In the genomic region with DNA sequence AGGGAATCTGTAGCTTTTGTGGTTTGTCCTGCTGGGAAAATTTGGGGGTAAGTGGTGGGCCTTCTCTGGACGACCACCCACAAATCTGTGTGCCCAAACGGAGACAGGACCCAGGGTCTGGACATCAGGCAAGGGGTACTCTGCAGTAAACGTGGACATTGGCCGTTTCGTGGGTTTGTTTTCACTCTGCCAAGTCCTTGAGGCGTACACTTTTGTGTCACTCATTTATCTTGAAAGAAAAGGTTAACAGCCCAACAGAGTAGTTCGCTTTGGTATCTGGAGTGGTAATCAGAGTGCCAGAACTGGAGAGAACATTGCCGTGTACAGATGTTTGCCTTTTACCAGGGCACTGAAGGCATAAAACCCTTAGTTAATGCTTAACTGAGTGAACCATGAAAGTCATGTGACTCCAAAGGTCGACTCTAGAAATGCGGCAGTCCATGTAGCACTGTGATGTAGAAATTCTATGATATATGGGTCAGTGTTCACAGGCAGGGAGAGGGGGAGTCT, we compare ENCODE assay signal across 6 cellular contexts. TPM values are rescaled to one million over a fixed set of nuclear protein-coding genes. Genes with fewer than 3 reads are reported as not detected.
DNase-seq lines count a peak whose midpoint lies in the region; ATAC-seq, FAIRE-seq and TF ChIP-seq lines count a peak whose summit lies in the region.

No MANE protein-coding gene starts in this region.

- peak overlapping the region; percentile 65 to 95 (median 83) for H3K4me3 ChIP-seq in heart right ventricle
- peak overlapping the region; percentile 81 for H3K4me3 ChIP-seq in K562

- no peak for TF ChIP-seq POLR2A in K562 (conservative IDR thresholded peaks at IDR 0.05)

- no peaks in the 10 kb centered on the region for H3K36me3 ChIP-seq in heart right ventricle
- peaks cover 3% of the 10 kb centered on the region; the same call in 2 of the 3 replicates for H3K36me3 ChIP-seq in K562 (ENCODE audit: control insufficient read depth, insufficient read depth, low read length)

- intact Hi-C loops in heart right ventricle (cut with DNase I) = loop anchor here in 5 of 10 donors (1.0 to 10.0 kb wide), 8 partner anchors 43 to 304 kb away; a partner anchor contains a TSS
- intact Hi-C loops in cardiac septum (cut with DNase I) = loop anchor here (5.0 kb wide), 2 partner anchors 43 to 177 kb away; a partner anchor contains a TSS
- intact Hi-C loops in K562 (cut with micrococcal nuclease) = loop anchor here (2.0 to 5.0 kb wide), 2 partner anchors 58 to 272 kb away; a partner anchor contains a TSS

- no peaks in the 10 kb centered on the region for H3K27me3 Mint-ChIP-seq in naive B cell

- WGBS in heart right ventricle, 2 donors = 5% methylated on average over 10 of the region's 10 CpGs
- WGBS in K562 (ENCODE audit: insufficient coverage, low coverage, missing lambda C conversion rate) = under 1% methylated on average over 10 of the region's 10 CpGs

- peak overlapping the region; percentile 88 for H2AFZ ChIP-seq in K562 (ENCODE audit: low read depth, low read length)

- peak overlapping the region; percentile 98 for H3K4me2 ChIP-seq in K562 (ENCODE audit: insufficient read depth, low read length)

- H3K27ac ChIP-seq in heart right ventricle (peak overlapping the region; percentile 92 to 99 (median 98)), K562 (ENCODE audit: extremely low read depth, low read depth, low read length) (peak overlapping the region; percentile 99)

- no peak for TF ChIP-seq EP300 in K562 (IDR thresholded peaks at IDR 0.05; ENCODE audit: low read length)

- no peak for FAIRE-seq in K562 (lab: Jason Lieb, UNC)

- in situ Hi-C loops in K562 (cut with MboI) = no loop called here

- TSS peak; percentile 60 for BruUV-seq in K562 (replicated peaks; lab: Mats Ljungman, UMichigan)

- H3K36me3 Mint-ChIP-seq in naive B cell = no peaks in the 10 kb centered on the region

- H3K27ac Mint-ChIP-seq in naive B cell = peak overlapping the region; percentile 85 to 94 (median 89)

- no peak for TF ChIP-seq CTCF in heart right ventricle (IDR thresholded peaks at IDR 0.05)
- TF ChIP-seq CTCF in K562 (IDR thresholded peaks at IDR 0.05 in 2 of 3, conservative IDR thresholded peaks at IDR 0.05 in 1 of 3; ENCODE audit: insufficient read depth in 2 of 3, low read depth in 1 of 3, low read length in 3 of 3) = no peak

- H3K9me1 ChIP-seq in K562 (ENCODE audit: control insufficient read depth, insufficient read depth, low read length) = no peaks in the 10 kb centered on the region

- H4K20me1 ChIP-seq in K562 (replicated peaks; ENCODE audit: control insufficient read depth, insufficient read depth, low read length) = peaks cover 12% of the 10 kb centered on the region

- DNase-seq in heart right ventricle (no peak), cardiac septum (ENCODE audit: low spot score) (no peak), K562 (ENCODE audit: extremely low read depth in 1 of 4, low spot score in 3 of 4) (peak in 1 of 4 experiments; percentile 31), naive B cell (no peak), NCI-H1092 (lab: John Stamatoyannopoulos, UW) (no peak), cerebellum (ENCODE audit: low spot score) (no peak)

- POLR2A ChIA-PET in K562 (lab: Yijun Ruan, JAX) = no interaction called here

- H3K4me1 ChIP-seq in heart right ventricle = peaks cover 41 to 83% (median 68%) of the 10 kb centered on the region in 9 donors
- H3K4me1 ChIP-seq in K562 (replicated peaks in 1 of 2; ENCODE audit: control insufficient read depth in 2 of 2, insufficient read depth in 2 of 2, low read length in 2 of 2) = peaks cover 23 to 28% of the 10 kb centered on the region in 2 experiments; a peak in 4 of 5 replicates

- H3K4me3 Mint-ChIP-seq in naive B cell = peak overlapping the region; percentile 82 to 96 (median 90)

- peak overlapping the region; percentile 94 to 98; a peak in 3 of 4 replicates for H3K9ac ChIP-seq in K562 (ENCODE audit: insufficient read depth in 1 of 2, low read depth in 2 of 2, low read length in 2 of 2)

- no peaks in the 10 kb centered on the region for H3K9me3 ChIP-seq in heart right ventricle
- no peaks in the 10 kb centered on the region for H3K9me3 ChIP-seq in K562 (replicated peaks; ENCODE audit: control insufficient read depth, insufficient read depth, low read depth, low read length)

- H3K27me3 ChIP-seq in heart right ventricle (no peaks in the 10 kb centered on the region), K562 (ENCODE audit: control insufficient read depth in 2 of 2, insufficient read depth in 2 of 2, low read length in 2 of 2) (no peaks in the 10 kb centered on the region)

- H3K79me2 ChIP-seq in K562 (ENCODE audit: control insufficient read depth, insufficient read depth, low read length) = peaks cover 58% of the 10 kb centered on the region

- H3K9me3 Mint-ChIP-seq in naive B cell = no peaks in the 10 kb centered on the region

- CTCF ChIA-PET in K562 (lab: Yijun Ruan, JAX; ENCODE audit: low intra/inter-chr PET ratio) = no interaction called here

- peaks cover 37 to 63% (median 44%) of the 10 kb centered on the region in 3 donors for H3K4me1 Mint-ChIP-seq in naive B cell

- TF ChIP-seq RAD21 in K562 (CRISPR knock-in tag; conservative IDR thresholded peaks at IDR 0.05 in 1 of 2, IDR thresholded peaks at IDR 0.05 in 1 of 2) = no peak

- ATAC-seq in heart right ventricle (no peak), K562 (peak; percentile 4; the same call in 2 of the 3 replicates), naive B cell (ENCODE audit: low read depth in 2 of 2) (no peak)

RNA-seq across cellular contexts. Expression of a gene that starts 15.4 kb away (rescaled TPM):
- total RNA-seq in heart right ventricle (10 to 100 TPM; 32.1 to 57.5 (median 37.7) TPM), cardiac septum (25.5 TPM), K562 (2014; rRNA removed) (9.5 and 13.7 TPM in 2 replicates), K562 (2014; rRNA removed; fragmentation: Illumina TruSeq; extraction: Trizol) (9.7 and 13.8 TPM in 2 replicates), K562 (2015; rRNA removed; fragmentation: Illumina TruSeq; extraction: Trizol) (10.3 and 11.9 TPM in 2 replicates), K562 (2021) (34.4 and 35.4 TPM in 2 replicates), cerebellum (12.5 TPM)
- polyA plus RNA-seq in heart right ventricle (10 to 100 TPM; 33.5 to 41.6 TPM), K562 (2011; rRNA removed) (16.0 and 17.2 TPM in 2 replicates), K562 (2014; fragmentation: Illumina TruSeq; extraction: Trizol) (41.8 and 49.4 TPM in 2 replicates), K562 (2014; fragmentation: Nextera tagmentation; extraction: Ambion mirVana) (1 to 10 TPM; 2.1 to 2.3 TPM), K562 (2014; rRNA removed) (21.6 and 25.1 TPM in 2 replicates), naive B cell (ENCODE audit: low read depth in 6 of 6) (10 to 100 TPM; 17.0 to 48.8 (median 31.5) TPM)
- total RNA-seq in K562 (2011; cell fraction: chromatin; rRNA removed; ENCODE audit: low replicate concordance) = 23.6 and 31.0 TPM in 2 replicates
- 14.6 and 17.7 TPM in 2 replicates for total RNA-seq in K562 (2011; cell fraction: nucleolus; rRNA removed)
- total RNA-seq in K562 (2011; cell fraction: nucleoplasm; rRNA removed) = 16.4 and 21.2 TPM in 2 replicates
- 13.5 and 27.6 TPM in 2 replicates for polyA plus RNA-seq in K562 (2011; cell fraction: cytosol; rRNA removed)
- polyA plus RNA-seq in K562 (2011; cell fraction: nucleus; rRNA removed) = 13.9 and 22.0 TPM in 2 replicates
- polyA plus RNA-seq in K562 (2012) = 28.6 and 41.3 TPM in 2 replicates
- polyA minus RNA-seq in K562 (2011; rRNA and poly(A)+ RNA removed) = 13.7 and 14.0 TPM in 2 replicates
- 15.2 and 15.6 TPM in 2 replicates for polyA minus RNA-seq in K562 (2011; cell fraction: cytosol; rRNA and poly(A)+ RNA removed)
- 5.9 and 8.3 TPM in 2 replicates for polyA minus RNA-seq in K562 (2011; cell fraction: nucleus; rRNA and poly(A)+ RNA removed)

RNA-seq across cellular contexts. Expression of a gene that starts 15.6 kb away (rescaled TPM):
- 1 to 10 TPM; 1.1 to 2.4 (median 1.8) TPM for total RNA-seq in heart right ventricle
- under 1 TPM; 0.73 to 0.86 TPM for polyA plus RNA-seq in heart right ventricle
- total RNA-seq in cardiac septum = 1.8 TPM
- total RNA-seq in K562 (2011; cell fraction: chromatin; rRNA removed; ENCODE audit: low replicate concordance) = 0.67 and 1.7 TPM in 2 replicates
- total RNA-seq in K562 (2011; cell fraction: nucleolus; rRNA removed) = 0.53 and 0.67 TPM in 2 replicates
- total RNA-seq in K562 (2011; cell fraction: nucleoplasm; rRNA removed) = 0.95 and 1.5 TPM in 2 replicates
- 0.20 and 0.68 TPM in 2 replicates for total RNA-seq in K562 (2014; rRNA removed)
- total RNA-seq in K562 (2014; rRNA removed; fragmentation: Illumina TruSeq; extraction: Trizol) = 0.58 and 0.70 TPM in 2 replicates
- 0.57 and 0.62 TPM in 2 replicates for total RNA-seq in K562 (2015; rRNA removed; fragmentation: Illumina TruSeq; extraction: Trizol)
- 0.36 and 0.42 TPM in 2 replicates for total RNA-seq in K562 (2021)
- polyA plus RNA-seq in K562 (2011; rRNA removed) = 0.17 and 0.57 TPM in 2 replicates
- polyA plus RNA-seq in K562 (2011; cell fraction: cytosol; rRNA removed) = 0.03 and 0.22 TPM in 2 replicates
- polyA plus RNA-seq in K562 (2011; cell fraction: nucleus; rRNA removed) = 0.27 and 0.73 TPM in 2 replicates
- 0.29 and 0.30 TPM in 2 replicates for polyA plus RNA-seq in K562 (2012)
- 0.29 and 0.43 TPM in 2 replicates for polyA plus RNA-seq in K562 (2014; fragmentation: Illumina TruSeq; extraction: Trizol)
- polyA plus RNA-seq in K562 (2014; fragmentation: Nextera tagmentation; extraction: Ambion mirVana) = under 1 TPM; 0.14 to 0.31 TPM
- polyA plus RNA-seq in K562 (2014; rRNA removed) = 0.32 and 0.34 TPM in 2 replicates
- polyA minus RNA-seq in K562 (2011; rRNA and poly(A)+ RNA removed) = 0.32 and 1.0 TPM in 2 replicates
- polyA minus RNA-seq in K562 (2011; cell fraction: cytosol; rRNA and poly(A)+ RNA removed) = 0.18 and 0.19 TPM in 2 replicates
- 0.13 and 0.89 TPM in 2 replicates for polyA minus RNA-seq in K562 (2011; cell fraction: nucleus; rRNA and poly(A)+ RNA removed)
- 1 to 10 TPM in 5 of 6 donors, under 1 TPM in 1; 0.78 to 3.2 (median 2.3) TPM for polyA plus RNA-seq in naive B cell (ENCODE audit: low read depth in 6 of 6)
- 3.6 TPM for total RNA-seq in cerebellum

RNA-seq across cellular contexts. Expression of a gene that starts 36.4 kb away (rescaled TPM):
- total RNA-seq in heart right ventricle (not detected), cardiac septum (not detected), K562 (2014; rRNA removed) (not detected in 2 replicates), K562 (2014; rRNA removed; fragmentation: Illumina TruSeq; extraction: Trizol) (not detected in 2 replicates), K562 (2015; rRNA removed; fragmentation: Illumina TruSeq; extraction: Trizol) (not detected in 2 replicates), K562 (2021) (not detected in 2 replicates), cerebellum (not detected)
- polyA plus RNA-seq in heart right ventricle (not detected), K562 (2011; rRNA removed) (not detected in 2 replicates), K562 (2014; fragmentation: Illumina TruSeq; extraction: Trizol) (not detected in 2 replicates), K562 (2014; fragmentation: Nextera tagmentation; extraction: Ambion mirVana) (not detected), K562 (2014; rRNA removed) (not detected in 2 replicates), naive B cell (ENCODE audit: low read depth in 6 of 6) (not detected)
- not detected in 2 replicates for total RNA-seq in K562 (2011; cell fraction: chromatin; rRNA removed; ENCODE audit: low replicate concordance)
- not detected in 2 replicates for total RNA-seq in K562 (2011; cell fraction: nucleolus; rRNA removed)
- not detected in 2 replicates for total RNA-seq in K562 (2011; cell fraction: nucleoplasm; rRNA removed)
- polyA plus RNA-seq in K562 (2011; cell fraction: cytosol; rRNA removed) = not detected in 2 replicates
- polyA plus RNA-seq in K562 (2011; cell fraction: nucleus; rRNA removed) = not detected in 2 replicates
- polyA plus RNA-seq in K562 (2012) = not detected in 2 replicates
- not detected in 2 replicates for polyA minus RNA-seq in K562 (2011; rRNA and poly(A)+ RNA removed)
- polyA minus RNA-seq in K562 (2011; cell fraction: cytosol; rRNA and poly(A)+ RNA removed) = not detected in 2 replicates
- not detected in 2 replicates for polyA minus RNA-seq in K562 (2011; cell fraction: nucleus; rRNA and poly(A)+ RNA removed)

RNA-seq across cellular contexts. Expression of a gene that starts 41.9 kb away (rescaled TPM):
- total RNA-seq in heart right ventricle = 10 to 100 TPM; 12.4 to 28.2 (median 17.4) TPM
- 10 to 100 TPM in 1 of 2 donors, 1 to 10 TPM in 1; 5.0 to 14.3 TPM for polyA plus RNA-seq in heart right ventricle
- total RNA-seq in cardiac septum = 15.3 TPM
- total RNA-seq in K562 (2011; cell fraction: chromatin; rRNA removed; ENCODE audit: low replicate concordance) = 4.7 and 8.8 TPM in 2 replicates
- 2.0 and 3.0 TPM in 2 replicates for total RNA-seq in K562 (2011; cell fraction: nucleolus; rRNA removed)
- total RNA-seq in K562 (2011; cell fraction: nucleoplasm; rRNA removed) = 3.7 and 4.2 TPM in 2 replicates
- total RNA-seq in K562 (2014; rRNA removed) = 4.8 and 6.8 TPM in 2 replicates
- total RNA-seq in K562 (2014; rRNA removed; fragmentation: Illumina TruSeq; extraction: Trizol) = 10.8 and 11.0 TPM in 2 replicates
- total RNA-seq in K562 (2015; rRNA removed; fragmentation: Illumina TruSeq; extraction: Trizol) = 6.9 TPM in 2 replicates
- total RNA-seq in K562 (2021) = 6.2 and 6.7 TPM in 2 replicates
- polyA plus RNA-seq in K562 (2011; rRNA removed) = 2.2 and 7.8 TPM in 2 replicates
- 1.1 and 1.7 TPM in 2 replicates for polyA plus RNA-seq in K562 (2011; cell fraction: cytosol; rRNA removed)
- polyA plus RNA-seq in K562 (2011; cell fraction: nucleus; rRNA removed) = 3.2 and 3.3 TPM in 2 replicates
- 5.3 and 6.6 TPM in 2 replicates for polyA plus RNA-seq in K562 (2012)
- polyA plus RNA-seq in K562 (2014; fragmentation: Illumina TruSeq; extraction: Trizol) = 5.9 and 8.3 TPM in 2 replicates
- 10 to 100 TPM; 11.1 to 17.6 TPM for polyA plus RNA-seq in K562 (2014; fragmentation: Nextera tagmentation; extraction: Ambion mirVana)
- 4.9 and 6.6 TPM in 2 replicates for polyA plus RNA-seq in K562 (2014; rRNA removed)
- 9.2 and 14.1 TPM in 2 replicates for polyA minus RNA-seq in K562 (2011; rRNA and poly(A)+ RNA removed)
- 2.0 and 6.1 TPM in 2 replicates for polyA minus RNA-seq in K562 (2011; cell fraction: cytosol; rRNA and poly(A)+ RNA removed)
- polyA minus RNA-seq in K562 (2011; cell fraction: nucleus; rRNA and poly(A)+ RNA removed) = 3.0 and 3.2 TPM in 2 replicates
- 10 to 100 TPM in 5 of 6 donors, 1 to 10 TPM in 1; 7.4 to 12.5 (median 11.3) TPM for polyA plus RNA-seq in naive B cell (ENCODE audit: low read depth in 6 of 6)
- 24.6 TPM for total RNA-seq in cerebellum

RNA-seq across cellular contexts. Expression of a gene that starts 57.9 kb away (rescaled TPM):
- total RNA-seq in heart right ventricle (10 to 100 TPM in 4 of 10 donors, 1 to 10 TPM in 6; 7.0 to 14.4 (median 9.9) TPM), cardiac septum (9.2 TPM), K562 (2014; rRNA removed) (13.7 and 16.3 TPM in 2 replicates), K562 (2014; rRNA removed; fragmentation: Illumina TruSeq; extraction: Trizol) (10.0 TPM in 2 replicates), K562 (2015; rRNA removed; fragmentation: Illumina TruSeq; extraction: Trizol) (11.5 and 12.5 TPM in 2 replicates), K562 (2021) (11.2 and 12.4 TPM in 2 replicates), cerebellum (7.8 TPM)
- polyA plus RNA-seq in heart right ventricle (1 to 10 TPM; 6.5 to 6.7 TPM), K562 (2011; rRNA removed) (13.3 and 14.5 TPM in 2 replicates), K562 (2014; fragmentation: Illumina TruSeq; extraction: Trizol) (14.9 and 19.1 TPM in 2 replicates), K562 (2014; fragmentation: Nextera tagmentation; extraction: Ambion mirVana) (1 to 10 TPM; 5.1 to 8.3 TPM), K562 (2014; rRNA removed) (12.4 and 13.1 TPM in 2 replicates), naive B cell (ENCODE audit: low read depth in 6 of 6) (10 to 100 TPM in 2 of 6 donors, 1 to 10 TPM in 3, not detected in 1; 6.4 to 14.2 (median 8.9) TPM)
- total RNA-seq in K562 (2011; cell fraction: chromatin; rRNA removed; ENCODE audit: low replicate concordance) = 20.1 and 25.2 TPM in 2 replicates
- 18.3 and 21.2 TPM in 2 replicates for total RNA-seq in K562 (2011; cell fraction: nucleolus; rRNA removed)
- total RNA-seq in K562 (2011; cell fraction: nucleoplasm; rRNA removed) = 14.8 and 19.4 TPM in 2 replicates
- polyA plus RNA-seq in K562 (2011; cell fraction: cytosol; rRNA removed) = 9.0 and 10.8 TPM in 2 replicates
- polyA plus RNA-seq in K562 (2011; cell fraction: nucleus; rRNA removed) = 23.0 and 23.8 TPM in 2 replicates
- 9.4 and 13.7 TPM in 2 replicates for polyA plus RNA-seq in K562 (2012)
- polyA minus RNA-seq in K562 (2011; rRNA and poly(A)+ RNA removed) = 5.3 and 7.0 TPM in 2 replicates
- 5.5 and 6.1 TPM in 2 replicates for polyA minus RNA-seq in K562 (2011; cell fraction: cytosol; rRNA and poly(A)+ RNA removed)
- 10.0 and 14.0 TPM in 2 replicates for polyA minus RNA-seq in K562 (2011; cell fraction: nucleus; rRNA and poly(A)+ RNA removed)
